ENCODE assay signal across 1 cellular context in genomic region chr4:146525754-146526153, GRCh38.
A peak's percentile ranks its signal among the peaks of the same experiment; 100 is the strongest.
TF ChIP-seq lines count a peak whose summit lies in the region.

No MANE protein-coding gene starts in this region.

TF ChIP-seq in K562, 482 proteins besides CTCF, POLR2A, EP300 and RAD21 (continued from another document and continues in another):
- TF ChIP-seq BRF2 (IDR thresholded peaks at IDR 0.05; ENCODE audit: borderline replicate concordance, insufficient read depth, insufficient read length) (no peak), ZC3H4 (CRISPR knock-in tag; IDR thresholded peaks at IDR 0.05; ENCODE audit: borderline replicate concordance) (no peak), ELF1 (tag; IDR thresholded peaks at IDR 0.05) (no peak), ZKSCAN3 (CRISPR knock-in tag; IDR thresholded peaks at IDR 0.05) (no peak), KLF16 (IDR thresholded peaks at IDR 0.05) (no peak), POLR3A (IDR thresholded peaks at IDR 0.05; ENCODE audit: borderline replicate concordance, extremely low read depth, insufficient read depth, insufficient read length) (no peak), CHD2 (IDR thresholded peaks at IDR 0.05; ENCODE audit: low read depth, low read length) (no peak), PURB (CRISPR knock-in tag; IDR thresholded peaks at IDR 0.05; ENCODE audit: low read depth) (no peak), POLR3G (IDR thresholded peaks at IDR 0.05; ENCODE audit: extremely low read depth, insufficient read length, insufficient replicate concordance) (no peak), E2F5 (CRISPR knock-in tag; IDR thresholded peaks at IDR 0.05) (no peak), E4F1 (CRISPR knock-in tag; IDR thresholded peaks at IDR 0.05; ENCODE audit: borderline replicate concordance) (no peak), ZNF408 (CRISPR knock-in tag; IDR thresholded peaks at IDR 0.05; ENCODE audit: low read depth) (no peak), PCBP2 (IDR thresholded peaks at IDR 0.05; ENCODE audit: low read depth, low read length, poor library complexity, severe bottlenecking) (no peak), U2AF2 (optimal IDR thresholded peaks at IDR 0.05; ENCODE audit: low read depth, low read length) (no peak), HMG20B (CRISPR knock-in tag; IDR thresholded peaks at IDR 0.05) (no peak), ZNF140 (CRISPR knock-in tag; IDR thresholded peaks at IDR 0.05) (no peak), ILK (tag; IDR thresholded peaks at IDR 0.05; ENCODE audit: borderline replicate concordance, low read depth) (no peak), ESRRA (IDR thresholded peaks at IDR 0.05; ENCODE audit: borderline replicate concordance, low read depth) (no peak), ZNF764 (CRISPR knock-in tag; IDR thresholded peaks at IDR 0.05; ENCODE audit: low read depth) (no peak), CTCFL (IDR thresholded peaks at IDR 0.05; ENCODE audit: borderline replicate concordance, insufficient read depth, low read depth, low read length, poor library complexity, severe bottlenecking) (no peak), XRCC4 (IDR thresholded peaks at IDR 0.05; ENCODE audit: extremely low read depth, insufficient read depth, insufficient read length) (no peak), PATZ1 (CRISPR knock-in tag; IDR thresholded peaks at IDR 0.05; ENCODE audit: borderline replicate concordance) (no peak), MTA1 (IDR thresholded peaks at IDR 0.05; ENCODE audit: borderline replicate concordance) (no peak), BRF1 (IDR thresholded peaks at IDR 0.05; ENCODE audit: borderline replicate concordance, extremely low read depth, insufficient read length) (no peak), ZNF197 (CRISPR knock-in tag; IDR thresholded peaks at IDR 0.05; ENCODE audit: low read depth) (0 out of 2 replicates have a peak, but pooled peaks have one; percentile 48), CBFA2T3 (IDR thresholded peaks at IDR 0.05) (peak; percentile 43), SMAD4 (CRISPR knock-in tag; conservative IDR thresholded peaks at IDR 0.05) (no peak), MAZ (CRISPR knock-in tag; conservative IDR thresholded peaks at IDR 0.05 in 1 of 2, IDR thresholded peaks at IDR 0.05 in 1 of 2) (no peak), SOX6 (IDR thresholded peaks at IDR 0.05) (peak; percentile 74), FUS (optimal IDR thresholded peaks at IDR 0.05; ENCODE audit: low read depth, low read length) (no peak), SRSF1 (IDR thresholded peaks at IDR 0.05; ENCODE audit: low read depth, low read length) (no peak), DPF2 (IDR thresholded peaks at IDR 0.05) (peak; percentile 29; the same call in 1 of the 2 replicates), FIP1L1 (IDR thresholded peaks at IDR 0.05; ENCODE audit: low read depth, low read length, poor library complexity, severe bottlenecking) (no peak), RCOR1 (IDR thresholded peaks at IDR 0.05; ENCODE audit: borderline replicate concordance in 1 of 2, low read depth in 2 of 2, low read length in 2 of 2) (0 out of 4 replicates have a peak, but pooled peaks of 1 of the 2 experiments have one; percentile 7), ARID2 (IDR thresholded peaks at IDR 0.05) (no peak), FOXP1 (CRISPR knock-in tag; IDR thresholded peaks at IDR 0.05) (no peak), ZNF717 (CRISPR knock-in tag; IDR thresholded peaks at IDR 0.05) (no peak), U2AF1 (optimal IDR thresholded peaks at IDR 0.05; ENCODE audit: low read depth, low read length) (no peak), CC2D1A (IDR thresholded peaks at IDR 0.05) (no peak), RFX1 (IDR thresholded peaks at IDR 0.05) (no peak), C11orf30 (IDR thresholded peaks at IDR 0.05; ENCODE audit: low read depth) (no peak), BHLHE40 (IDR thresholded peaks at IDR 0.05; ENCODE audit: low read length) (peak; percentile 46), PKNOX1 (IDR thresholded peaks at IDR 0.05) (peak; percentile 68; the same call in 1 of the 2 replicates), ETV6 (IDR thresholded peaks at IDR 0.05; ENCODE audit: borderline replicate concordance in 1 of 2, low read depth in 2 of 2, low read length in 1 of 2) (no peak), ETV6 (CRISPR knock-in tag; IDR thresholded peaks at IDR 0.05; ENCODE audit: borderline replicate concordance) (no peak), BDP1 (IDR thresholded peaks at IDR 0.05; ENCODE audit: insufficient read depth, insufficient read length) (no peak), KDM4B (IDR thresholded peaks at IDR 0.05; ENCODE audit: borderline replicate concordance in 2 of 2, low read depth in 1 of 2) (no peak), ATF7 (IDR thresholded peaks at IDR 0.05) (peak; percentile 19; the same call in 1 of the 2 replicates), SMARCA5 (IDR thresholded peaks at IDR 0.05) (no peak), SMAD3 (CRISPR knock-in tag; conservative IDR thresholded peaks at IDR 0.05) (no peak), MEF2D (tag; conservative IDR thresholded peaks at IDR 0.05; ENCODE audit: low read depth) (no peak), ZBTB2 (IDR thresholded peaks at IDR 0.05) (no peak), FOXJ2 (tag; IDR thresholded peaks at IDR 0.05) (no peak), PCBP1 (IDR thresholded peaks at IDR 0.05; ENCODE audit: low read depth, low read length, poor library complexity, severe bottlenecking) (no peak), GABPA (tag; conservative IDR thresholded peaks at IDR 0.05; ENCODE audit: low read depth) (no peak), ARID1B (IDR thresholded peaks at IDR 0.05) (peak; percentile 48; the same call in 1 of the 2 replicates), FOS (IDR thresholded peaks at IDR 0.05; ENCODE audit: extremely low read depth, insufficient read length) (no peak), CCAR2 (IDR thresholded peaks at IDR 0.05; ENCODE audit: low read depth, low read length) (no peak)
- TF ChIP-seq, protein P1, sequence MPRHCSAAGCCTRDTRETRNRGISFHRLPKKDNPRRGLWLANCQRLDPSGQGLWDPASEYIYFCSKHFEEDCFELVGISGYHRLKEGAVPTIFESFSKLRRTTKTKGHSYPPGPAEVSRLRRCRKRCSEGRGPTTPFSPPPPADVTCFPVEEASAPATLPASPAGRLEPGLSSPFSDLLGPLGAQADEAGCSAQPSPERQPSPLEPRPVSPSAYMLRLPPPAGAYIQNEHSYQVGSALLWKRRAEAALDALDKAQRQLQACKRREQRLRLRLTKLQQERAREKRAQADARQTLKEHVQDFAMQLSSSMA (CRISPR knock-in tag; IDR thresholded peaks at IDR 0.05) = no peak
- TF ChIP-seq, protein P2, sequence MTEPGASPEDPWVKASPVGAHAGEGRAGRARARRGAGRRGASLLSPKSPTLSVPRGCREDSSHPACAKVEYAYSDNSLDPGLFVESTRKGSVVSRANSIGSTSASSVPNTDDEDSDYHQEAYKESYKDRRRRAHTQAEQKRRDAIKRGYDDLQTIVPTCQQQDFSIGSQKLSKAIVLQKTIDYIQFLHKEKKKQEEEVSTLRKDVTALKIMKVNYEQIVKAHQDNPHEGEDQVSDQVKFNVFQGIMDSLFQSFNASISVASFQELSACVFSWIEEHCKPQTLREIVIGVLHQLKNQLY (CRISPR knock-in tag; conservative IDR thresholded peaks at IDR 0.05) = no peak
- TF ChIP-seq, protein P3, sequence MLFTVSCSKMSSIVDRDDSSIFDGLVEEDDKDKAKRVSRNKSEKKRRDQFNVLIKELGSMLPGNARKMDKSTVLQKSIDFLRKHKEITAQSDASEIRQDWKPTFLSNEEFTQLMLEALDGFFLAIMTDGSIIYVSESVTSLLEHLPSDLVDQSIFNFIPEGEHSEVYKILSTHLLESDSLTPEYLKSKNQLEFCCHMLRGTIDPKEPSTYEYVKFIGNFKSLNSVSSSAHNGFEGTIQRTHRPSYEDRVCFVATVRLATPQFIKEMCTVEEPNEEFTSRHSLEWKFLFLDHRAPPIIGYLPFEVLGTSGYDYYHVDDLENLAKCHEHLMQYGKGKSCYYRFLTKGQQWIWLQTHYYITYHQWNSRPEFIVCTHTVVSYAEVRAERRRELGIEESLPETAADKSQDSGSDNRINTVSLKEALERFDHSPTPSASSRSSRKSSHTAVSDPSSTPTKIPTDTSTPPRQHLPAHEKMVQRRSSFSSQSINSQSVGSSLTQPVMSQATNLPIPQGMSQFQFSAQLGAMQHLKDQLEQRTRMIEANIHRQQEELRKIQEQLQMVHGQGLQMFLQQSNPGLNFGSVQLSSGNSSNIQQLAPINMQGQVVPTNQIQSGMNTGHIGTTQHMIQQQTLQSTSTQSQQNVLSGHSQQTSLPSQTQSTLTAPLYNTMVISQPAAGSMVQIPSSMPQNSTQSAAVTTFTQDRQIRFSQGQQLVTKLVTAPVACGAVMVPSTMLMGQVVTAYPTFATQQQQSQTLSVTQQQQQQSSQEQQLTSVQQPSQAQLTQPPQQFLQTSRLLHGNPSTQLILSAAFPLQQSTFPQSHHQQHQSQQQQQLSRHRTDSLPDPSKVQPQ (CRISPR knock-in tag; IDR thresholded peaks at IDR 0.05; ENCODE audit: borderline replicate concordance) = no peak
